8 cellular contexts compared by ENCODE assay signal in genomic region chr14:21476925-21477681, GRCh38. TPM values are rescaled to one million over a fixed set of nuclear protein-coding genes. Genes with fewer than 3 reads are reported as not detected.
DNase-seq lines count a peak whose midpoint lies in the region; ATAC-seq and TF ChIP-seq lines count a peak whose summit lies in the region.

Gene RAB2B, minus strand, starts transcription at chr14:21476959. Its CDS starts 87 bp downstream, at chr14:21476872.
Gene TOX4, plus strand, starts transcription at chr14:21477195. Its CDS starts 84 bp downstream, at chr14:21477279.

- peak; percentile 98 for ATAC-seq in GM23338

- H3K27me3 ChIP-seq in GM23338 (ENCODE audit: insufficient read depth): no peaks in the 10 kb centered on the region
- no peaks in the 10 kb centered on the region for H3K27me3 ChIP-seq in stomach

- TF ChIP-seq CTCF in GM23338 (conservative IDR thresholded peaks at IDR 0.05; ENCODE audit: low read depth in 2 of 2) (peak; percentile 88), LNCAP (IDR thresholded peaks at IDR 0.05) (peak; percentile 97), RWPE1 (conservative IDR thresholded peaks at IDR 0.05; ENCODE audit: low read depth) (peak; percentile 95), fibroblast of the aortic adventitia (IDR thresholded peaks at IDR 0.05; ENCODE audit: insufficient read depth, low read length) (peak; percentile 100), nephron progenitor cell (IDR thresholded peaks at IDR 0.05) (peak; percentile 88), stomach (IDR thresholded peaks at IDR 0.05) (peak in 5 of 7 experiments; percentile 92 to 100 (median 96))

- WGBS in stomach, 5 donors: 0 to 1% (median 0%) methylated on average over 47 to 49 of the region's 49 CpGs

- H3K36me3 Mint-ChIP-seq in GM23338 (ENCODE audit: low read depth): peaks cover 27% of the 10 kb centered on the region
- H3K36me3 Mint-ChIP-seq in nephron progenitor cell (ENCODE audit: low read depth): peaks cover 34% of the 10 kb centered on the region

- DNase-seq in ELF-1 (ENCODE audit: low read depth, low spot score): peak; percentile 99
- DNase-seq in GM23338 (ENCODE audit: low spot score): peak; percentile 99
- DNase-seq in RWPE1 (ENCODE audit: low spot score): peak; percentile 96
- DNase-seq in activated effector memory CD4-positive, alpha-beta T cell treated with Interleukin-2 at 50 U/mL for 16 hours: peak; percentile 94
- peak; percentile 99 for DNase-seq in fibroblast of the aortic adventitia (ENCODE audit: low read depth)
- peak; percentile 95 for DNase-seq in nephron progenitor cell
- peak; percentile 95 for DNase-seq in stomach

- H3K4me3 Mint-ChIP-seq in GM23338: peak within 1 kb of the TSS; percentile 97
- peak within 1 kb of the TSS; percentile 99 for H3K4me3 Mint-ChIP-seq in nephron progenitor cell

- H3K4me1 Mint-ChIP-seq in GM23338 (peaks cover 11% of the 10 kb centered on the region; the same call in 1 of the 3 replicates), nephron progenitor cell (peaks cover 30% of the 10 kb centered on the region)

- peaks cover 11% of the 10 kb centered on the region; the same call in 1 of the 2 replicates for H3K36me3 ChIP-seq in GM23338 (ENCODE audit: insufficient read depth)
- peaks cover 8 to 51% (median 33%) of the 10 kb centered on the region in 4 donors for H3K36me3 ChIP-seq in stomach

- peak within 1 kb of the TSS; percentile 69 for H3K4me3 ChIP-seq in GM23338
- peak within 1 kb of the TSS; percentile 97 for H3K4me3 ChIP-seq in fibroblast of the aortic adventitia (ENCODE audit: low read depth, low read length)
- H3K4me3 ChIP-seq in stomach: peak within 1 kb of the TSS; percentile 88 to 93 (median 90)

- TF ChIP-seq EP300 in stomach (IDR thresholded peaks at IDR 0.05): no peak

- H3K4me1 ChIP-seq in GM23338 (ENCODE audit: insufficient read depth): no peaks in the 10 kb centered on the region
- H3K4me1 ChIP-seq in stomach: peaks cover 13 to 43% (median 33%) of the 10 kb centered on the region in 4 donors

- H3K27ac Mint-ChIP-seq in GM23338: peak within 1 kb of the TSS; percentile 98
- H3K27ac Mint-ChIP-seq in nephron progenitor cell: peak within 1 kb of the TSS; percentile 99

- POLR2A ChIA-PET in RWPE1 (lab: Yijun Ruan, JAX; ENCODE audit: low non-redundant PET): interaction anchor here (0.5 to 0.6 kb wide), 2 partner anchors 61 to 79 kb away, joined by 3 to 4 read pairs; no protein-coding TSS in a partner anchor

- no peaks in the 10 kb centered on the region for H3K9me2 ChIP-seq in GM23338 (ENCODE audit: insufficient read depth)

- peak in 1 of 4 donors; percentile 27 for TF ChIP-seq POLR2A in stomach (IDR thresholded peaks at IDR 0.05)

- peaks cover 7% of the 10 kb centered on the region; the same call in 1 of the 2 replicates for H3F3A ChIP-seq in GM23338 (replicated peaks; ENCODE audit: low read depth)

- H3K27ac ChIP-seq in GM23338 (ENCODE audit: low read depth): peak within 1 kb of the TSS; percentile 82
- H3K27ac ChIP-seq in RWPE1: peak within 1 kb of the TSS; percentile 86
- peak within 1 kb of the TSS; percentile 85 to 95 (median 87) for H3K27ac ChIP-seq in stomach

- peaks cover 59% of the 10 kb centered on the region for H3K79me2 ChIP-seq in GM23338 (replicated peaks; ENCODE audit: insufficient read depth)

- H2AFZ ChIP-seq in GM23338: peak within 1 kb of the TSS; percentile 72; the same call in 1 of the 2 replicates

- H3K27me3 Mint-ChIP-seq in GM23338 (ENCODE audit: insufficient read depth, low read depth, poor library complexity): peaks cover 4% of the 10 kb centered on the region
- no peaks in the 10 kb centered on the region for H3K27me3 Mint-ChIP-seq in nephron progenitor cell (ENCODE audit: low read depth, poor library complexity)

- H3K4me2 ChIP-seq in GM23338: peak within 1 kb of the TSS; percentile 95

- no peaks in the 10 kb centered on the region for H3K9me3 ChIP-seq in stomach

- CTCF ChIA-PET in RWPE1 (lab: Yijun Ruan, JAX): interaction anchor here (0.7 to 1.3 kb wide), 8 partner anchors 10 to 1301 kb away, joined by 3 to 4 read pairs (median 4); no protein-coding TSS in a partner anchor

- peaks cover 10% of the 10 kb centered on the region; the same call in 1 of the 2 replicates for H4K20me1 ChIP-seq in GM23338 (replicated peaks; ENCODE audit: insufficient read depth)

- intact Hi-C loops in stomach (cut with DNase I; ENCODE audit: low total_unique reads): no loop called here

- H3K9me3 Mint-ChIP-seq in GM23338: no peaks in the 10 kb centered on the region
- no peaks in the 10 kb centered on the region for H3K9me3 Mint-ChIP-seq in nephron progenitor cell

TF ChIP-seq in GM23338, 12 proteins besides CTCF, POLR2A, EP300 and RAD21 (continues in another document):
- TF ChIP-seq ETS1 (IDR thresholded peaks at IDR 0.05) (peak; percentile 67), JUNB (IDR thresholded peaks at IDR 0.05; ENCODE audit: unreplicated experiment) (no peak), ZNF462 (CRISPR knock-in tag; IDR thresholded peaks at IDR 0.05) (no peak)

RNA-seq across cellular contexts. Expression of gene RAB2B, which starts in this region (rescaled TPM):
- total RNA-seq in GM23338 (2014; rRNA removed; shearing (Covaris generic)): 29.9 and 35.7 TPM in 2 replicates
- polyA plus RNA-seq in GM23338 (2016; fragmentation: Nextera tagmentation; extraction: Ambion mirVana) (11.7 and 12.9 TPM in 2 replicates), stomach (10 to 100 TPM in 1 of 3 donors, 1 to 10 TPM in 2; 6.1 to 14.9 (median 7.0) TPM)
- total RNA-seq in fibroblast of the aortic adventitia (ENCODE audit: low replicate concordance) (7.8 and 28.1 TPM in 2 replicates), stomach (10 to 100 TPM; 11.3 to 38.6 (median 32.1) TPM)

RNA-seq across cellular contexts. Expression of gene TOX4, which starts in this region (rescaled TPM):
- total RNA-seq in GM23338 (2014; rRNA removed; shearing (Covaris generic)): 37.2 and 45.6 TPM in 2 replicates
- 67.1 and 72.8 TPM in 2 replicates for polyA plus RNA-seq in GM23338 (2016; fragmentation: Nextera tagmentation; extraction: Ambion mirVana)
- total RNA-seq in fibroblast of the aortic adventitia (ENCODE audit: low replicate concordance): 21.1 and 37.2 TPM in 2 replicates
- total RNA-seq in stomach: 100 to 1,000 TPM in 1 of 5 donors, 10 to 100 TPM in 3, 1 to 10 TPM in 1; 8.4 to 102 (median 55.4) TPM
- 10 to 100 TPM; 17.5 to 29.9 (median 18.7) TPM for polyA plus RNA-seq in stomach

Comparison
In these comparisons a context has a peak if more than half of its experiments do, and no peak if none do; other contexts are left out.
1. Peak in every context shown above with its lines: DNase-seq, ATAC-seq, H3K4me3 ChIP-seq and H3K27ac ChIP-seq.